In the genomic region with DNA sequence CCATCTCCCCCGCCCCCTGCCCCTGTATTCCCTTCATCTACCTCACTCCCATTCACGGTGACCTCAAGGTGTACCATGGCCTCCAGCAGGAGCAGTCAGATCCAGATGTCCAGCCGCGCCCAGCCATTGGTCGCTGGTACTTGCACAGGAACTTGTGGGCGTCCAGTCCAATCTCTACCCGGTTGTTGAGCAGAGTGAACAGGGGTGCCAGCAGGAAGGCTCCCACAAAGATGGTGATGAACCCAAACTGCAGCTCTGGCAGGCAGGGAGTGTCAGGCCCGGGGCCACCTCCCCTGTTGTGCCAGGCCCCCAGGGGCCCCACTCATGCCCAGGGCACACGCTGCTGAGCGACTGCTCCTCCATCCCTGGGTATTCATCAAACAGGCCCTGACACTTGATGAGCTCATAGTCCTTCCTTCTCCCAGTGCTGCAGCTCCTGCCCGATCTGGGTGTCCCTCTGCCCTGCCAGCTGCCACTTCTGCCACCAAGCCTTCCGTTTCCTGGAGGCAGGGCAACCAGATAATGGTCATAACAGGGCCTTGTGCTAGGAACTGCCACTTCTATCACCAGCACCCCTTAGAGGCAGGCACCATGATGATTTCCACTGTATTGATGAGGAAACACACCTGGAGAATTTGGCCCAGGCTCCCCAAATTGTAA, we compare ENCODE assay signal across 8 cellular contexts. TPM values are rescaled to one million over a fixed set of nuclear protein-coding genes. Genes with fewer than 3 reads are reported as not detected.
A peak's percentile ranks its signal among the peaks of the same experiment; 100 is the strongest.
DNase-seq lines count a peak whose midpoint lies in the region; ATAC-seq and TF ChIP-seq lines count a peak whose summit lies in the region.

No MANE protein-coding gene starts in this region.

- no peaks in the 10 kb centered on the region for H3K9me3 ChIP-seq in PC-9 (ENCODE audit: insufficient read depth, low read depth)
- H3K9me3 ChIP-seq in iPS-15b (ENCODE audit: control insufficient read depth, insufficient read depth, low read length) = no peaks in the 10 kb centered on the region

- peaks cover 18% of the 10 kb centered on the region for H3K36me3 Mint-ChIP-seq in Calu3 (ENCODE audit: insufficient read depth, unreplicated experiment)

- no TSS peak for BruUV-seq in Calu3 (replicated peaks; lab: Mats Ljungman, UMichigan)
- BruUV-seq in PC-9 (replicated peaks; lab: Mats Ljungman, UMichigan) = no TSS peak

- TF ChIP-seq CTCF in Calu3 (IDR thresholded peaks at IDR 0.05; ENCODE audit: unreplicated experiment) (no peak), PC-9 (conservative IDR thresholded peaks at IDR 0.05) (no peak)

- H3K9me2 ChIP-seq in PC-9 (ENCODE audit: insufficient read depth) = no peaks in the 10 kb centered on the region

- peaks cover 4% of the 10 kb centered on the region for H3K4me1 Mint-ChIP-seq in Calu3 (ENCODE audit: low read depth, unreplicated experiment)

- intact Hi-C loops in Calu3 (cut with micrococcal nuclease; ENCODE audit: unreplicated experiment) (no loop called here), PC-9 (cut with micrococcal nuclease; ENCODE audit: unreplicated experiment) (no loop called here)

- H3K4me2 ChIP-seq in PC-9 = peak overlapping the region; percentile 82

- peaks cover 16% of the 10 kb centered on the region for H3K27me3 Mint-ChIP-seq in Calu3 (ENCODE audit: unreplicated experiment)

- H3K9me3 Mint-ChIP-seq in Calu3 (ENCODE audit: low read depth, unreplicated experiment) = no peaks in the 10 kb centered on the region

- no peak overlapping the region for H3K9ac ChIP-seq in iPS-15b (ENCODE audit: low read depth, low read length)
- H3K9ac ChIP-seq in rectal smooth muscle tissue (ENCODE audit: low read length) = no peak overlapping the region

- no peak overlapping the region for H3K27ac ChIP-seq in PC-9
- peak overlapping the region; percentile 63 for H3K27ac ChIP-seq in rectal smooth muscle tissue (ENCODE audit: low read depth, low read length)

- H3K4me3 ChIP-seq in PC-9 (peak overlapping the region; percentile 51; the same call in 1 of the 2 replicates), iPS-15b (ENCODE audit: low read depth, low read length) (peak overlapping the region; percentile 66), rectal smooth muscle tissue (ENCODE audit: low read length) (no peak overlapping the region)

- no peak for DNase-seq in Calu3
- no peak for DNase-seq in PC-9
- DNase-seq in NCI-H526 (lab: John Stamatoyannopoulos, UW) = no peak
- DNase-seq in effector CD8-positive, alpha-beta T cell (lab: John Stamatoyannopoulos, UW) = no peak

- H3K27me3 ChIP-seq in PC-9 (ENCODE audit: insufficient read depth, low read depth) (no peaks in the 10 kb centered on the region), iPS-15b (ENCODE audit: control insufficient read depth, insufficient read depth, low read length) (peaks cover 22% of the 10 kb centered on the region), rectal smooth muscle tissue (ENCODE audit: control insufficient read depth, insufficient read depth, low read length) (no peaks in the 10 kb centered on the region)

- no peak overlapping the region for H2AFZ ChIP-seq in PC-9

- no peak for ATAC-seq in HG03571 (IDR thresholded peaks at IDR 0.05; ENCODE audit: unreplicated experiment)
- ATAC-seq in HG02870 (IDR thresholded peaks at IDR 0.05; ENCODE audit: unreplicated experiment) = no peak

- H3K4me3 Mint-ChIP-seq in Calu3 (ENCODE audit: low read depth, unreplicated experiment) = peak overlapping the region; percentile 69

- no peaks in the 10 kb centered on the region for H4K20me1 ChIP-seq in PC-9 (ENCODE audit: insufficient read depth)

- H3K27ac Mint-ChIP-seq in Calu3 (ENCODE audit: unreplicated experiment) = no peak overlapping the region

- no peaks in the 10 kb centered on the region for H3K36me3 ChIP-seq in PC-9 (ENCODE audit: low read depth)
- H3K36me3 ChIP-seq in iPS-15b (ENCODE audit: control insufficient read depth, insufficient read depth, low read length) = no peaks in the 10 kb centered on the region
- no peaks in the 10 kb centered on the region for H3K36me3 ChIP-seq in rectal smooth muscle tissue (ENCODE audit: control insufficient read depth, insufficient read depth, low read length)

- CTCF ChIA-PET in Calu3 (lab: Charles Lee) = no interaction called here
- CTCF ChIA-PET in PC-9 (lab: Charles Lee) = no interaction called here

- POLR2A ChIA-PET in PC-9 (lab: Charles Lee; ENCODE audit: unreplicated experiment) = interaction anchor here (0.6 to 0.7 kb wide), 2 partner anchors 20 to 67 kb away, joined by 3 to 10 read pairs; no protein-coding TSS in a partner anchor

- H3K4me1 ChIP-seq in PC-9 (replicated peaks; ENCODE audit: insufficient read depth) (peaks cover 9% of the 10 kb centered on the region; the same call in 1 of the 2 replicates), iPS-15b (ENCODE audit: control insufficient read depth, insufficient read depth, low read length) (peaks cover 3% of the 10 kb centered on the region), rectal smooth muscle tissue (ENCODE audit: control insufficient read depth, insufficient read depth, low read length) (peaks cover 3% of the 10 kb centered on the region)

- H3F3A ChIP-seq in PC-9 (ENCODE audit: insufficient read depth, low read depth) = peaks cover 6% of the 10 kb centered on the region; the same call in 1 of the 2 replicates

- H3K79me2 ChIP-seq in PC-9 (ENCODE audit: low read depth) = no peaks in the 10 kb centered on the region

RNA-seq across cellular contexts. Expression of a gene that starts 5.7 kb away (rescaled TPM):
- total RNA-seq in Calu3 (2022) (16.6 and 17.2 TPM in 2 replicates), PC-9 (2021) (38.5 and 44.3 TPM in 2 replicates)

RNA-seq across cellular contexts. Expression of a gene that starts 18.8 kb away (rescaled TPM):
- total RNA-seq in Calu3 (2022) (4.2 and 7.4 TPM in 2 replicates), PC-9 (2021) (4.5 and 6.1 TPM in 2 replicates)
